Comparison of ENCODE assay signal across 33 cellular contexts in genomic region chr12:13162904-13163303, GRCh38. TPM values are rescaled to one million over a fixed set of nuclear protein-coding genes. Genes with fewer than 3 reads are reported as not detected.
"Had no signal": no experiment of that assay in that cellular context is flagged by ENCODE, and none has a peak within 500 bp of the region (broad histone marks: within the 10 kb centered on the region; RNA-seq: fewer than 3 reads in every experiment).

No MANE protein-coding gene starts in this region.

- ATAC-seq: naive thymus-derived CD4-positive, alpha-beta T cell; natural killer cell; psoas muscle; right cardiac atrium; right lobe of liver; stimulated activated memory B cell treated with anti-CD40 and anti-IgM and Interleukin-4, amounts not matched to agents 10 μg/mL and 1 μg/mL and 100 μg/mL, for 72 hours; stimulated activated naive CD8-positive, alpha-beta T cell treated with anti-CD3 and anti-CD28 coated beads, Interleukin-15, amount 100 ng/mL, for 72 hours; stimulated activated naive CD8-positive, alpha-beta T cell treated with anti-CD3 and anti-CD28 coated beads, Interleukin-15, Interleukin-2, amounts not matched to agents 100 U/mL and 50 U/mL, for 24 hours; upper lobe of right lung had no signal

- H2AFZ ChIP-seq: neural progenitor cell, parathyroid adenoma had no signal

- H3K4me2 ChIP-seq: neural progenitor cell, smooth muscle cell had no signal

- H3K79me2 ChIP-seq: parathyroid adenoma had no signal

- H3K27ac ChIP-seq: neural progenitor cell, ovary, parathyroid adenoma, psoas muscle, right lobe of liver, sigmoid colon, spleen, tibial artery, transverse colon, upper lobe of right lung, uterus had no signal

- H3K9me3 ChIP-seq: ovary, right lobe of liver, sigmoid colon, tibial artery, transverse colon, upper lobe of right lung, uterus had no signal

- H3K4me1 ChIP-seq: neural progenitor cell, psoas muscle, sigmoid colon, uterus had no signal

- H3K36me3 ChIP-seq: neural progenitor cell, ovary, right lobe of liver, sigmoid colon, spleen, tibial artery, transverse colon, upper lobe of right lung, uterus had no signal

- H3K4me3 ChIP-seq: neural progenitor cell, ovary, psoas muscle, right lobe of liver, sigmoid colon, skin epidermis, smooth muscle cell, spleen, tibial artery, transverse colon, upper lobe of right lung, uterus had no signal

- H3K27me3 ChIP-seq: neural progenitor cell, ovary, right lobe of liver, sigmoid colon, spleen, tibial artery, upper lobe of right lung, uterus had no signal

- H3K27ac Mint-ChIP-seq: naive thymus-derived CD4-positive, alpha-beta T cell; natural killer cell; nephron; neural progenitor cell; progenitor cell of endocrine pancreas; stimulated activated memory B cell treated with anti-CD40 and anti-IgM and Interleukin-4, amounts not matched to agents 10 μg/mL and 1 μg/mL and 100 μg/mL, for 72 hours; stimulated activated naive CD8-positive, alpha-beta T cell treated with anti-CD3 and anti-CD28 coated beads, Interleukin-15, amount 100 ng/mL, for 72 hours; type B pancreatic cell had no signal

- H3K9ac ChIP-seq: neural progenitor cell, parathyroid adenoma had no signal

- H3K36me3 Mint-ChIP-seq: natural killer cell; neural progenitor cell; stimulated activated memory B cell treated with anti-CD40 and anti-IgM and Interleukin-4, amounts not matched to agents 10 μg/mL and 1 μg/mL and 100 μg/mL, for 72 hours had no signal

- DNase-seq: naive thymus-derived CD4-positive, alpha-beta T cell; natural killer cell; occipital lobe; ovary; posterior cingulate gyrus; psoas muscle; right cardiac atrium; right lobe of liver; sigmoid colon; spleen; stimulated activated CD4-positive, alpha-beta T cell treated with anti-CD3 and anti-CD28 coated beads, Interleukin-12 subunit alpha, Interleukin-12 subunit beta, amount 100 ng/mL, for 4 hours; stimulated activated CD4-positive, alpha-beta T cell treated with anti-CD3 and anti-CD28 coated beads, Interleukin-1b, Interleukin-23, amount 100 ng/mL, for 48 hours; stimulated activated CD4-positive, alpha-beta T cell treated with anti-CD3 and anti-CD28 coated beads, Interleukin-4, amount 100 ng/mL, for 1 hour; stimulated activated CD4-positive, alpha-beta T cell treated with anti-CD3 and anti-CD28 coated beads, Interleukin-4, amount 100 ng/mL, for 4 hours; stimulated activated CD8-positive, alpha-beta memory T cell treated with anti-CD3 and anti-CD28 coated beads, Interleukin-4, amount 100 ng/mL, for 48 hours; stimulated activated naive CD4-positive, alpha-beta T cell; stimulated activated naive CD8-positive, alpha-beta T cell treated with anti-CD3 and anti-CD28 coated beads, Interleukin-15, amount 100 ng/mL, for 72 hours; stimulated activated naive CD8-positive, alpha-beta T cell treated with anti-CD3 and anti-CD28 coated beads, Interleukin-15, Interleukin-2, amounts not matched to agents 100 U/mL and 50 U/mL, for 24 hours; tibial artery; transverse colon; upper lobe of right lung; uterus had no signal

- H3K9me3 Mint-ChIP-seq: natural killer cell, neural progenitor cell had no signal

RNA-seq across cellular contexts. Expression of gene GSG1, which starts 59.4 kb away (rescaled TPM):
- total RNA-seq: naive thymus-derived CD4-positive, alpha-beta T cell; natural killer cell; occipital lobe; ovary; psoas muscle; right cardiac atrium; right lobe of liver; sigmoid colon; smooth muscle cell; spleen; subcutaneous adipose tissue; temporal lobe; transverse colon; upper lobe of right lung; uterus had no signal
- polyA plus RNA-seq: naive thymus-derived CD4-positive, alpha-beta T cell; psoas muscle; sigmoid colon; smooth muscle cell; spleen; urinary bladder had no signal
